ENCODE assay signal across 8 cellular contexts in the genomic region with DNA sequence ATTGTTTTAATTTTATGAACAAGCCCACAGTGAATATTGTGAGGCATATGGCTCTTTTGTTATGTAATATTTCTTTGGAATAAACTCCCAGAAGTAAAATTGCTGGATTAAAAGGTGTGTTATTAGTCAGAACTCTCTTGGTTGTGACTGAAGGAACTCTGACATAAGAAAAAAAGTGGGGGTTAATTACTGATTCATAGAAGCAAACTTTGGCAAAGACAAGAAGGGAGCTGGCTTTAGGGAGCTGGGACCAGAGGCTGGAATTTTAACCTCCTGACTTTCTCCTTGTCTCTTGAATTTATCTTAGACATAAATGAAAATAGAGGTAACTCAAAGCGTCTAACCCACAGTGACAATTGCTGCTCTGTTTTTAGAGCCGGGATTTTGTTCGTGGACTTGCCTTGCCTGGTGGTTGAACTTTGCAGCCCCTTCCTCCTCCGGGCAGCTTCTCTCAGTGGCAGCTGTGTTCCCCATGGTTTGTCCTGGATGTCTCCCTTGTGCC. TPM values are rescaled to one million over a fixed set of nuclear protein-coding genes. Genes with fewer than 3 reads are reported as not detected.
DNase-seq lines count a peak whose midpoint lies in the region; ATAC-seq lines count a peak whose summit lies in the region.

No MANE protein-coding gene starts in this region.

- H3K27me3 ChIP-seq in CD8-positive, alpha-beta memory T cell (ENCODE audit: insufficient read depth, low read length, poor library complexity, severe bottlenecking): no peaks in the 10 kb centered on the region
- H3K27me3 ChIP-seq in mononuclear cell (ENCODE audit: insufficient read depth, low read length): no peaks in the 10 kb centered on the region

- POLR2A ChIA-PET in CD8-positive, alpha-beta memory T cell (lab: Charles Lee): interaction anchor here (1.4 to 1.6 kb wide), 3 partner anchors 28 to 176 kb away, joined by 3 to 19 read pairs (median 9); partner anchors contain the start of genes ARHGAP31, B4GALT4 and TIMMDC1

- no peaks in the 10 kb centered on the region for H3K9me3 Mint-ChIP-seq in CD8-positive, alpha-beta memory T cell
- H3K9me3 Mint-ChIP-seq in central memory CD8-positive, alpha-beta T cell: no peaks in the 10 kb centered on the region

- no peak for ATAC-seq in central memory CD8-positive, alpha-beta T cell (replicated peaks; ENCODE audit: extremely low read depth, poor library complexity, severe bottlenecking)
- ATAC-seq in GM21360 (IDR thresholded peaks at IDR 0.05; ENCODE audit: unreplicated experiment): no peak
- ATAC-seq in GM19328 (IDR thresholded peaks at IDR 0.05; ENCODE audit: unreplicated experiment): no peak

- in situ Hi-C loops in KBM-7 (cut with MboI; ENCODE audit: low pct_unique_long_range_greater_than_20kb, low sequenced_read_pairs): no loop called here

- H3K36me3 ChIP-seq in CD8-positive, alpha-beta memory T cell (ENCODE audit: insufficient read depth, low read length): no peaks in the 10 kb centered on the region

- H3K27ac Mint-ChIP-seq in CD8-positive, alpha-beta memory T cell: peak overlapping the region; percentile 71 to 98 (median 88)
- H3K27ac Mint-ChIP-seq in central memory CD8-positive, alpha-beta T cell (ENCODE audit: low read depth): peak overlapping the region; percentile 95

- H3K27ac ChIP-seq in CD8-positive, alpha-beta memory T cell (ENCODE audit: low read depth, low read length): peak overlapping the region; percentile 72

- H3K36me3 Mint-ChIP-seq in CD8-positive, alpha-beta memory T cell: peaks cover 0 to 3% (median 0%) of the 10 kb centered on the region in 3 donors
- H3K36me3 Mint-ChIP-seq in central memory CD8-positive, alpha-beta T cell (ENCODE audit: insufficient read depth): peaks cover 15% of the 10 kb centered on the region

- H3K9me3 ChIP-seq in CD8-positive, alpha-beta memory T cell (ENCODE audit: low read length): no peaks in the 10 kb centered on the region
- H3K9me3 ChIP-seq in mononuclear cell (ENCODE audit: low read depth, low read length): no peaks in the 10 kb centered on the region

- H3K4me3 ChIP-seq in CD8-positive, alpha-beta memory T cell (ENCODE audit: low read length): peak overlapping the region; percentile 46
- peak overlapping the region; percentile 50 for H3K4me3 ChIP-seq in Jurkat, Clone E6-1 (ENCODE audit: low read length)
- peak overlapping the region; percentile 44 for H3K4me3 ChIP-seq in mononuclear cell (ENCODE audit: low read length)

- peaks cover 16% of the 10 kb centered on the region for H3K4me1 ChIP-seq in CD8-positive, alpha-beta memory T cell (ENCODE audit: insufficient read depth, low read length)
- peaks cover 22% of the 10 kb centered on the region for H3K4me1 ChIP-seq in mononuclear cell (ENCODE audit: insufficient read depth, low read length)

- H3K27me3 Mint-ChIP-seq in CD8-positive, alpha-beta memory T cell: no peaks in the 10 kb centered on the region
- no peaks in the 10 kb centered on the region for H3K27me3 Mint-ChIP-seq in central memory CD8-positive, alpha-beta T cell

- no peak for DNase-seq in CD8-positive, alpha-beta memory T cell
- no peak for DNase-seq in Jurkat, Clone E6-1 (ENCODE audit: low read depth, low spot score)
- DNase-seq in central memory CD8-positive, alpha-beta T cell (ENCODE audit: low spot score in 2 of 2): no peak
- no peak for DNase-seq in posterior cingulate gyrus
- no peak for DNase-seq in KBM-7

- H3K4me1 Mint-ChIP-seq in CD8-positive, alpha-beta memory T cell: peaks cover 17 to 26% (median 25%) of the 10 kb centered on the region in 3 donors
- H3K4me1 Mint-ChIP-seq in central memory CD8-positive, alpha-beta T cell: peaks cover 14% of the 10 kb centered on the region

- intact Hi-C loops in posterior cingulate gyrus (cut with DNase I): no loop called here

- CTCF ChIA-PET in CD8-positive, alpha-beta memory T cell (lab: Charles Lee): interaction anchor here (0.9 to 1.8 kb wide), 7 partner anchors 21 to 142 kb away, joined by 3 to 10 read pairs (median 4); partner anchors contain the start of gene ARHGAP31

- H3K4me3 Mint-ChIP-seq in CD8-positive, alpha-beta memory T cell: peak overlapping the region; percentile 77 to 97 (median 82)
- peak overlapping the region; percentile 88 for H3K4me3 Mint-ChIP-seq in central memory CD8-positive, alpha-beta T cell

RNA-seq across cellular contexts. Expression of gene ARHGAP31, which starts 27.9 kb away (rescaled TPM):
- total RNA-seq in CD8-positive, alpha-beta memory T cell: 10 to 100 TPM; 24.2 to 25.8 TPM
- 3.4 TPM for polyA plus RNA-seq in CD8-positive, alpha-beta memory T cell
- 1.7 TPM for polyA plus RNA-seq in Jurkat, Clone E6-1 (2012; ENCODE audit: insufficient read depth, insufficient read length)
- 4.0 TPM for total RNA-seq in mononuclear cell
